Comparison of ENCODE assay signal across 10 cellular contexts in the genomic region with DNA sequence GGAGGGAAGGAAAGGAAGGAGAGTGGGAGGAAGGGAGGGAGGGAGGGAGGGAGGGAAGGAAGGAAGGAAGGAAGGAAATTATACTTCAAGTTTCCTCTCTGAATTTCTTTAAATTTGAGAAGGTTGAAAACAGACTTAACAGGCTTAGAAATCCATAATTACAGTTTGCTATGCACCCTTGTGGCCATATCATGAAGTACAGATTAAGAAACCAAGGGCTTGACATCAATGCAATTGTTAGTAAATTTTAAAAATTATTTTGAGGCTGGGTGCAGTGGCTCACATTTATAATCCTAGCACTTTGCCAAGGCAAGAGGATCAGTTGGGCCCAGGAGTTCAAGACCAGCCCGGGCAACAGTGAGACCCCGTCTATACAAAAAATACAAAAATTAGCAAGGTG. TPM values are rescaled to one million over a fixed set of nuclear protein-coding genes. Genes with fewer than 3 reads are reported as not detected.
DNase-seq lines count a peak whose midpoint lies in the region; ATAC-seq, FAIRE-seq and TF ChIP-seq lines count a peak whose summit lies in the region.
"Had no signal": no experiment of that assay in that cellular context is flagged by ENCODE, and none has a peak within 500 bp of the region (broad histone marks: within the 10 kb centered on the region; RNA-seq: fewer than 3 reads in every experiment).

No MANE protein-coding gene starts in this region.

- H3K4me2 ChIP-seq in IMR-90 (ENCODE audit: low read depth, low read length) (no peak overlapping the region), GM12878 (ENCODE audit: control insufficient read depth, insufficient read depth) (no peak overlapping the region)

- no peak overlapping the region for H3K27ac Mint-ChIP-seq in CD8-positive, alpha-beta T cell
- no peak overlapping the region for H3K27ac Mint-ChIP-seq in memory B cell

- no peak overlapping the region for H2BK20ac ChIP-seq in IMR-90 (ENCODE audit: low read depth, low read length)

- no peaks in the 10 kb centered on the region for H3K9me3 Mint-ChIP-seq in CD8-positive, alpha-beta T cell
- no peaks in the 10 kb centered on the region for H3K9me3 Mint-ChIP-seq in memory B cell

- H3K9me3 ChIP-seq in CD8-positive, alpha-beta T cell (ENCODE audit: low read length), result no peaks in the 10 kb centered on the region
- H3K9me3 ChIP-seq in IMR-90 (ENCODE audit: control insufficient read depth, insufficient read depth, low read length) (no peaks in the 10 kb centered on the region), GM12878 (replicated peaks; ENCODE audit: control insufficient read depth, insufficient read depth, low read length) (no peaks in the 10 kb centered on the region)

- no peak for TF ChIP-seq POLR2A in IMR-90 (IDR thresholded peaks at IDR 0.05; ENCODE audit: low read depth, low read length)
- no peak for TF ChIP-seq POLR2A in GM12878 (IDR thresholded peaks at IDR 0.05; ENCODE audit: low read depth, low read length)

- ATAC-seq in CD8-positive, alpha-beta T cell, result peak; percentile 64
- ATAC-seq in IMR-90 (ENCODE audit: low read depth) (peak; percentile 77), GM12878 (peak; percentile 72), memory B cell (ENCODE audit: low read depth) (peak; percentile 56)

- RAD21 ChIA-PET in GM12878 (lab: Charles Lee; ENCODE audit: unreplicated experiment), result no interaction called here

- no CpG with 5 or more reads among the region's 2 CpGs for WGBS in IMR-90 (ENCODE audit: extremely low coverage in 2 of 2, insufficient read length in 1 of 2), 2 experiments
- 98% methylated on average over 2 of the region's 2 CpGs for WGBS in GM12878 (ENCODE audit: insufficient coverage, insufficient replicate concordance, low lambda C conversion rate, missing lambda C conversion rate)

- BruUV-seq in IMR-90 (replicated peaks; lab: Mats Ljungman, UMichigan) (no TSS peak), GM12878 (replicated peaks; lab: Mats Ljungman, UMichigan) (no TSS peak)

- peaks cover 46% of the 10 kb centered on the region for H3K36me3 Mint-ChIP-seq in CD8-positive, alpha-beta T cell
- peaks cover 13% of the 10 kb centered on the region for H3K36me3 Mint-ChIP-seq in memory B cell

- no peak overlapping the region for H4K8ac ChIP-seq in IMR-90 (ENCODE audit: low read depth in 2 of 2, low read length in 2 of 2)

- no peak overlapping the region for H3K56ac ChIP-seq in IMR-90 (ENCODE audit: extremely low read depth, insufficient read depth, low read length)

- H2AK5ac ChIP-seq in IMR-90 (ENCODE audit: low read depth, low read length), result no peak overlapping the region

- H4K20me1 ChIP-seq in IMR-90 (ENCODE audit: insufficient read depth, low read length) (no peaks in the 10 kb centered on the region), GM12878 (ENCODE audit: control insufficient read depth, insufficient read depth) (no peaks in the 10 kb centered on the region)

- no peak for DNase-seq in CD8-positive, alpha-beta T cell
- DNase-seq in IMR-90 (peak; percentile 46), GM12878 (ENCODE audit: low read depth, low spot score) (no peak), memory B cell (ENCODE audit: low spot score in 2 of 2) (no peak), SK-N-DZ (ENCODE audit: low spot score) (no peak), SHP77 (lab: John Stamatoyannopoulos, UW) (no peak), NCI-H748 (lab: John Stamatoyannopoulos, UW; ENCODE audit: unreplicated experiment) (no peak)
- DNase-seq in activated CD8-positive, alpha-beta memory T cell treated with anti-CD3 and anti-CD28 coated beads, Interleukin-2, amount 50 U/mL, for 48 hours, result no peak
- DNase-seq: activated CD8-positive, alpha-beta memory T cell treated with anti-CD3 and anti-CD28 coated beads, Interleukin-2, amount 50 U/mL, for 4 hours; occipital lobe had no signal

- no peak overlapping the region for H2AK9ac ChIP-seq in IMR-90 (replicated peaks; ENCODE audit: low read depth, low read length, poor library complexity)

- no peak overlapping the region for H4K5ac ChIP-seq in IMR-90 (ENCODE audit: low read depth, low read length)

- H3K27me3 ChIP-seq in CD8-positive, alpha-beta T cell (ENCODE audit: insufficient read depth, low read length), result no peaks in the 10 kb centered on the region
- H3K27me3 ChIP-seq in IMR-90 (ENCODE audit: control insufficient read depth, insufficient read depth, low read length) (no peaks in the 10 kb centered on the region), GM12878 (replicated peaks in 1 of 2; ENCODE audit: control insufficient read depth in 2 of 2, insufficient read depth in 2 of 2, low read length in 1 of 2) (no peaks in the 10 kb centered on the region)

- dilution Hi-C loops in IMR-90 (cut with HindIII; ENCODE audit: low sequenced_read_pairs, unreplicated experiment), result no loop called here

- no peak overlapping the region for H2BK120ac ChIP-seq in IMR-90 (ENCODE audit: low read depth, low read length)

- no peak overlapping the region for H3K4ac ChIP-seq in IMR-90 (ENCODE audit: low read depth, low read length)

- H3K18ac ChIP-seq in IMR-90 (ENCODE audit: low read depth, low read length), result no peak overlapping the region

- in situ Hi-C loops in IMR-90 (cut with MboI; ENCODE audit: low sequenced_read_pairs), result no loop called here
- in situ Hi-C loops in GM12878 (cut with MboI), result no loop called here

- no peaks in the 10 kb centered on the region for H3K27me3 Mint-ChIP-seq in CD8-positive, alpha-beta T cell (ENCODE audit: low read depth)
- H3K27me3 Mint-ChIP-seq in memory B cell, result no peaks in the 10 kb centered on the region

- CTCF ChIA-PET in CD8-positive, alpha-beta T cell (lab: Charles Lee), result interaction anchor here (1.5 kb wide), 1 partner anchor 12 kb away, joined by 6 read pairs; no protein-coding TSS in a partner anchor
- CTCF ChIA-PET in IMR-90 (lab: Yijun Ruan, JAX), result no interaction called here
- CTCF ChIA-PET in GM12878 (lab: Yijun Ruan, JAX), result no interaction called here

- H3K4me1 Mint-ChIP-seq in CD8-positive, alpha-beta T cell (ENCODE audit: low read depth), result no peaks in the 10 kb centered on the region
- peaks cover 15% of the 10 kb centered on the region for H3K4me1 Mint-ChIP-seq in memory B cell

- H3K9me1 ChIP-seq in IMR-90 (ENCODE audit: insufficient read depth, low read length), result no peaks in the 10 kb centered on the region

- no peak overlapping the region for H4K91ac ChIP-seq in IMR-90 (ENCODE audit: insufficient read depth, low read depth, low read length)

- H2AFZ ChIP-seq in IMR-90 (replicated peaks; ENCODE audit: low read length, poor library complexity) (no peak overlapping the region), GM12878 (ENCODE audit: control insufficient read depth, low read depth, low read length) (no peak overlapping the region)

- no peak overlapping the region for H3K14ac ChIP-seq in IMR-90 (replicated peaks; ENCODE audit: low read depth, low read length)

- TF ChIP-seq CTCF in CD8-positive, alpha-beta T cell (IDR thresholded peaks at IDR 0.05), result peak; percentile 52
- TF ChIP-seq CTCF in IMR-90 (conservative IDR thresholded peaks at IDR 0.05; ENCODE audit: low read depth, low read length), result peak; percentile 55
- TF ChIP-seq CTCF in GM12878 (IDR thresholded peaks at IDR 0.05 in 2 of 3, conservative IDR thresholded peaks at IDR 0.05 in 1 of 3; ENCODE audit: control insufficient read depth in 2 of 3, extremely low read depth in 1 of 3, insufficient read depth in 1 of 3, low read depth in 3 of 3, low read length in 3 of 3), result peak; percentile 34 to 49 (median 43); a peak in 4 of 6 replicates

- H2BK15ac ChIP-seq in IMR-90 (ENCODE audit: low read depth, low read length), result no peak overlapping the region

- H3K79me1 ChIP-seq in IMR-90 (ENCODE audit: low read depth in 1 of 2, low read length in 2 of 2), result peaks cover 2 to 3% of the 10 kb centered on the region in 2 experiments; a peak in 2 of 4 replicates

- SMC1A ChIA-PET in GM12878 (lab: Charles Lee; ENCODE audit: uncharacterized antibody, unreplicated experiment), result interaction anchor here (1.0 kb wide), 1 partner anchor 14 kb away, joined by 4 read pairs; no protein-coding TSS in a partner anchor

- no peaks in the 10 kb centered on the region for H3K4me1 ChIP-seq in CD8-positive, alpha-beta T cell (ENCODE audit: insufficient read depth, low read length)
- H3K4me1 ChIP-seq in IMR-90 (ENCODE audit: control insufficient read depth, insufficient read depth, low read length) (no peaks in the 10 kb centered on the region), GM12878 (ENCODE audit: control insufficient read depth, insufficient read depth, low read length) (no peaks in the 10 kb centered on the region; the same call in 1 of the 2 replicates)

- H3K79me2 ChIP-seq in GM12878 (ENCODE audit: control insufficient read depth, insufficient read depth, low read length), result no peaks in the 10 kb centered on the region

- TF ChIP-seq EP300 in GM12878 (IDR thresholded peaks at IDR 0.05; ENCODE audit: borderline replicate concordance in 1 of 2, control insufficient read depth in 1 of 2, low read depth in 2 of 2, low read length in 2 of 2), result no peak

- no peak overlapping the region for H3K9ac ChIP-seq in IMR-90 (ENCODE audit: low read depth, low read length)
- H3K9ac ChIP-seq in GM12878 (ENCODE audit: control insufficient read depth, insufficient read depth, low read length), result no peak overlapping the region

- H3K27ac ChIP-seq in CD8-positive, alpha-beta T cell (ENCODE audit: low read depth, low read length), result no peak overlapping the region
- H3K27ac ChIP-seq in IMR-90 (ENCODE audit: insufficient read depth, low read length) (no peak overlapping the region), GM12878 (ENCODE audit: control insufficient read depth, insufficient read depth) (no peak overlapping the region)

- no peak overlapping the region for H3K4me3 ChIP-seq in CD8-positive, alpha-beta T cell (ENCODE audit: low read depth, low read length)
- H3K4me3 ChIP-seq in IMR-90 (ENCODE audit: insufficient read depth, low read depth, low read length), result no peak overlapping the region
- H3K4me3 ChIP-seq in GM12878, result no peak overlapping the region

- FAIRE-seq in GM12878 (lab: Jason Lieb, UNC), result peak; percentile 83

- no peak overlapping the region for H3K4me3 Mint-ChIP-seq in CD8-positive, alpha-beta T cell
- no peak overlapping the region for H3K4me3 Mint-ChIP-seq in memory B cell

- peak; percentile 42; the same call in 1 of the 2 replicates for TF ChIP-seq RAD21 in IMR-90 (IDR thresholded peaks at IDR 0.05; ENCODE audit: low read length)
- peak; percentile 29; the same call in 1 of the 2 replicates for TF ChIP-seq RAD21 in GM12878 (IDR thresholded peaks at IDR 0.05; ENCODE audit: insufficient read depth, low read depth, low read length)

- H3K36me3 ChIP-seq in CD8-positive, alpha-beta T cell (ENCODE audit: insufficient read depth, low read length), result peaks cover 19% of the 10 kb centered on the region
- H3K36me3 ChIP-seq in IMR-90 (ENCODE audit: control insufficient read depth, insufficient read depth, low read length) (peaks cover 23% of the 10 kb centered on the region), GM12878 (ENCODE audit: control insufficient read depth in 2 of 2, insufficient read depth in 2 of 2, low read length in 1 of 2) (peaks cover 4 to 23% of the 10 kb centered on the region in 2 experiments)

- intact Hi-C loops in CD8-positive, alpha-beta T cell (cut with DNase I, micrococcal nuclease), result no loop called here
- intact Hi-C loops in IMR-90 (cut with micrococcal nuclease), result loop anchor here (5.0 kb wide), 1 partner anchor 149 kb away; no protein-coding TSS in a partner anchor
- intact Hi-C loops in GM12878 (cut with micrococcal nuclease; ENCODE audit: unreplicated experiment), result no loop called here

- no peak overlapping the region for H2BK5ac ChIP-seq in IMR-90 (ENCODE audit: low read depth, low read length, poor library complexity, severe bottlenecking)

- no peak overlapping the region for H3K23ac ChIP-seq in IMR-90 (ENCODE audit: low read depth, low read length)

- POLR2A ChIA-PET in CD8-positive, alpha-beta T cell (lab: Charles Lee), result no interaction called here
- POLR2A ChIA-PET in IMR-90 (lab: Charles Lee; ENCODE audit: unreplicated experiment) (no interaction called here), GM12878 (lab: Charles Lee) (interaction anchor here (1.1 kb wide), 1 partner anchor 13 kb away, joined by 3 read pairs; no protein-coding TSS in a partner anchor)

RNA-seq across cellular contexts. Expression of a gene that starts 14.4 kb away (rescaled TPM):
- total RNA-seq in CD8-positive, alpha-beta T cell, result 10 to 100 TPM; 30.6 to 35.0 TPM
- total RNA-seq in IMR-90 (2012; rRNA removed) (5.9 and 30.0 TPM in 2 replicates), GM12878 (2014; rRNA removed) (59.2 and 73.2 TPM in 2 replicates), GM12878 (2014; rRNA removed; fragmentation: Illumina TruSeq; extraction: Trizol) (106 and 111 TPM in 2 replicates), GM12878 (2021) (92.8 and 98.6 TPM in 2 replicates)
- polyA plus RNA-seq in IMR-90 (2012; rRNA removed) (11.9 and 18.4 TPM in 2 replicates), GM12878 (2011; rRNA removed) (67.6 and 129 TPM in 2 replicates), GM12878 (2014; fragmentation: Illumina TruSeq; extraction: Trizol) (137 and 179 TPM in 2 replicates), GM12878 (2014; fragmentation: Nextera tagmentation; extraction: Ambion mirVana) (100 to 1,000 TPM; 142 to 250 TPM), GM12878 (2014; rRNA removed) (66.3 and 73.2 TPM in 2 replicates), GM12878 (2016; fragmentation: Nextera tagmentation; extraction: Ambion mirVana) (100 to 1,000 TPM; 240 to 243 TPM)
- 0.91 and 1.6 TPM in 2 replicates for polyA plus RNA-seq in IMR-90 (2012; cell fraction: cytosol; rRNA removed)
- 0.23 and 1.6 TPM in 2 replicates for polyA plus RNA-seq in IMR-90 (2012; cell fraction: nucleus; rRNA removed; ENCODE audit: low replicate concordance)
- 14.2 and 14.8 TPM in 2 replicates for total RNA-seq in GM12878 (2013; cell fraction: nucleolus; rRNA removed)
- 36.7 TPM for polyA plus RNA-seq in GM12878 (2011; ENCODE audit: low read depth)
- polyA plus RNA-seq in GM12878 (2011; cell fraction: cytosol; rRNA removed), result 13.3 and 15.5 TPM in 2 replicates
- polyA plus RNA-seq in GM12878 (2011; cell fraction: nucleus; rRNA removed), result 7.3 and 13.6 TPM in 2 replicates
- 74.4 and 94.2 TPM in 2 replicates for polyA plus RNA-seq in GM12878 (2012)
- 26.5 and 33.6 TPM in 2 replicates for polyA minus RNA-seq in GM12878 (2011; rRNA and poly(A)+ RNA removed)
- 25.5 and 28.5 TPM in 2 replicates for polyA minus RNA-seq in GM12878 (2011; cell fraction: cytosol; rRNA and poly(A)+ RNA removed)
- polyA minus RNA-seq in GM12878 (2011; cell fraction: nucleus; rRNA and poly(A)+ RNA removed), result 7.5 and 14.4 TPM in 2 replicates
- 113 and 124 TPM in 2 replicates for polyA plus RNA-seq in SK-N-DZ (2014; cell fraction: cytosol; rRNA removed)
- polyA plus RNA-seq in SK-N-DZ (2014; cell fraction: nucleus; rRNA removed), result 46.3 and 57.7 TPM in 2 replicates

RNA-seq across cellular contexts. Expression of a gene that starts 36.0 kb away (rescaled TPM):
- total RNA-seq in CD8-positive, alpha-beta T cell, result not detected
- not detected in 2 replicates for total RNA-seq in IMR-90 (2012; rRNA removed)
- polyA plus RNA-seq in IMR-90 (2012; rRNA removed), result not detected in 2 replicates
- polyA plus RNA-seq in IMR-90 (2012; cell fraction: cytosol; rRNA removed), result 0.02 TPM in 1 of 2 replicates, not detected in the other
- polyA plus RNA-seq in IMR-90 (2012; cell fraction: nucleus; rRNA removed; ENCODE audit: low replicate concordance), result 0.04 and 0.10 TPM in 2 replicates
- total RNA-seq in GM12878 (2013; cell fraction: nucleolus; rRNA removed), result not detected in 2 replicates
- not detected in 2 replicates for total RNA-seq in GM12878 (2014; rRNA removed)
- not detected in 2 replicates for total RNA-seq in GM12878 (2014; rRNA removed; fragmentation: Illumina TruSeq; extraction: Trizol)
- not detected in 2 replicates for total RNA-seq in GM12878 (2021)
- 0.28 TPM for polyA plus RNA-seq in GM12878 (2011; ENCODE audit: low read depth)
- polyA plus RNA-seq in GM12878 (2011; rRNA removed), result not detected in 2 replicates
- polyA plus RNA-seq in GM12878 (2011; cell fraction: cytosol; rRNA removed), result not detected in 2 replicates
- not detected in 2 replicates for polyA plus RNA-seq in GM12878 (2011; cell fraction: nucleus; rRNA removed)
- 0.29 and 0.69 TPM in 2 replicates for polyA plus RNA-seq in GM12878 (2012)
- not detected in 2 replicates for polyA plus RNA-seq in GM12878 (2014; fragmentation: Illumina TruSeq; extraction: Trizol)
- polyA plus RNA-seq in GM12878 (2014; fragmentation: Nextera tagmentation; extraction: Ambion mirVana), result under 1 TPM; 0.11 to 0.26 TPM
- polyA plus RNA-seq in GM12878 (2014; rRNA removed), result not detected in 2 replicates
- polyA plus RNA-seq in GM12878 (2016; fragmentation: Nextera tagmentation; extraction: Ambion mirVana), result under 1 TPM; 0.32 to 0.35 TPM
- not detected in 2 replicates for polyA minus RNA-seq in GM12878 (2011; rRNA and poly(A)+ RNA removed)
- not detected in 2 replicates for polyA minus RNA-seq in GM12878 (2011; cell fraction: cytosol; rRNA and poly(A)+ RNA removed)
- polyA minus RNA-seq in GM12878 (2011; cell fraction: nucleus; rRNA and poly(A)+ RNA removed), result not detected in 2 replicates
- polyA plus RNA-seq in SK-N-DZ (2014; cell fraction: cytosol; rRNA removed), result 39.9 and 40.7 TPM in 2 replicates
- 51.7 and 53.4 TPM in 2 replicates for polyA plus RNA-seq in SK-N-DZ (2014; cell fraction: nucleus; rRNA removed)

RNA-seq across cellular contexts. Expression of a gene that starts 47.3 kb away (rescaled TPM):
- total RNA-seq in CD8-positive, alpha-beta T cell, result 100 to 1,000 TPM; 124 to 134 TPM
- total RNA-seq in IMR-90 (2012; rRNA removed) (61.9 and 62.0 TPM in 2 replicates), GM12878 (2014; rRNA removed) (93.7 and 95.7 TPM in 2 replicates), GM12878 (2014; rRNA removed; fragmentation: Illumina TruSeq; extraction: Trizol) (79.4 and 79.7 TPM in 2 replicates), GM12878 (2021) (130 TPM in 2 replicates)
- polyA plus RNA-seq in IMR-90 (2012; rRNA removed) (92.1 and 94.2 TPM in 2 replicates), GM12878 (2011; rRNA removed) (95.5 and 116 TPM in 2 replicates), GM12878 (2014; fragmentation: Illumina TruSeq; extraction: Trizol) (83.0 and 106 TPM in 2 replicates), GM12878 (2014; fragmentation: Nextera tagmentation; extraction: Ambion mirVana) (10 to 100 TPM in 1 of 2 experiments, 1 to 10 TPM in 1; 6.7 to 13.5 TPM), GM12878 (2014; rRNA removed) (123 and 124 TPM in 2 replicates), GM12878 (2016; fragmentation: Nextera tagmentation; extraction: Ambion mirVana) (10 to 100 TPM; 37.0 to 40.3 TPM)
- polyA plus RNA-seq in IMR-90 (2012; cell fraction: cytosol; rRNA removed), result 83.6 and 113 TPM in 2 replicates
- polyA plus RNA-seq in IMR-90 (2012; cell fraction: nucleus; rRNA removed; ENCODE audit: low replicate concordance), result 78.3 and 108 TPM in 2 replicates
- total RNA-seq in GM12878 (2013; cell fraction: nucleolus; rRNA removed), result 83.3 and 89.3 TPM in 2 replicates
- polyA plus RNA-seq in GM12878 (2011; ENCODE audit: low read depth), result 60.5 TPM
- 135 and 141 TPM in 2 replicates for polyA plus RNA-seq in GM12878 (2011; cell fraction: cytosol; rRNA removed)
- 84.7 and 101 TPM in 2 replicates for polyA plus RNA-seq in GM12878 (2011; cell fraction: nucleus; rRNA removed)
- polyA plus RNA-seq in GM12878 (2012), result 92.8 and 97.7 TPM in 2 replicates
- 136 and 150 TPM in 2 replicates for polyA minus RNA-seq in GM12878 (2011; rRNA and poly(A)+ RNA removed)
- 34.7 and 35.0 TPM in 2 replicates for polyA minus RNA-seq in GM12878 (2011; cell fraction: cytosol; rRNA and poly(A)+ RNA removed)
- polyA minus RNA-seq in GM12878 (2011; cell fraction: nucleus; rRNA and poly(A)+ RNA removed), result 72.4 and 90.9 TPM in 2 replicates
- polyA plus RNA-seq in SK-N-DZ (2014; cell fraction: cytosol; rRNA removed), result 241 and 259 TPM in 2 replicates
- polyA plus RNA-seq in SK-N-DZ (2014; cell fraction: nucleus; rRNA removed), result 157 and 245 TPM in 2 replicates

RNA-seq across cellular contexts. Expression of a gene that starts 51.0 kb away (rescaled TPM):
- total RNA-seq in CD8-positive, alpha-beta T cell, result 1 to 10 TPM; 2.6 to 5.7 TPM
- total RNA-seq in IMR-90 (2012; rRNA removed) (30.3 and 33.5 TPM in 2 replicates), GM12878 (2014; rRNA removed) (19.8 and 24.6 TPM in 2 replicates), GM12878 (2014; rRNA removed; fragmentation: Illumina TruSeq; extraction: Trizol) (24.0 and 24.6 TPM in 2 replicates), GM12878 (2021) (13.5 and 16.7 TPM in 2 replicates)
- polyA plus RNA-seq in IMR-90 (2012; rRNA removed) (39.6 and 44.2 TPM in 2 replicates), GM12878 (2011; rRNA removed) (3.0 and 3.1 TPM in 2 replicates), GM12878 (2014; fragmentation: Illumina TruSeq; extraction: Trizol) (22.8 and 31.8 TPM in 2 replicates), GM12878 (2014; fragmentation: Nextera tagmentation; extraction: Ambion mirVana) (10 to 100 TPM; 80.3 to 87.7 TPM), GM12878 (2014; rRNA removed) (21.4 and 28.4 TPM in 2 replicates), GM12878 (2016; fragmentation: Nextera tagmentation; extraction: Ambion mirVana) (10 to 100 TPM; 32.7 to 33.0 TPM)
- 19.7 and 26.8 TPM in 2 replicates for polyA plus RNA-seq in IMR-90 (2012; cell fraction: cytosol; rRNA removed)
- 2.4 and 30.1 TPM in 2 replicates for polyA plus RNA-seq in IMR-90 (2012; cell fraction: nucleus; rRNA removed; ENCODE audit: low replicate concordance)
- total RNA-seq in GM12878 (2013; cell fraction: nucleolus; rRNA removed), result 1.5 and 2.6 TPM in 2 replicates
- polyA plus RNA-seq in GM12878 (2011; ENCODE audit: low read depth), result 58.2 TPM
- 1.8 and 2.5 TPM in 2 replicates for polyA plus RNA-seq in GM12878 (2011; cell fraction: cytosol; rRNA removed)
- polyA plus RNA-seq in GM12878 (2011; cell fraction: nucleus; rRNA removed), result 2.3 and 2.5 TPM in 2 replicates
- polyA plus RNA-seq in GM12878 (2012), result 16.8 and 23.1 TPM in 2 replicates
- 0.82 TPM in 1 of 2 replicates, not detected in the other for polyA minus RNA-seq in GM12878 (2011; rRNA and poly(A)+ RNA removed)
- polyA minus RNA-seq in GM12878 (2011; cell fraction: cytosol; rRNA and poly(A)+ RNA removed), result not detected in 2 replicates
- polyA minus RNA-seq in GM12878 (2011; cell fraction: nucleus; rRNA and poly(A)+ RNA removed), result 0.36 and 1.1 TPM in 2 replicates
- polyA plus RNA-seq in SK-N-DZ (2014; cell fraction: cytosol; rRNA removed), result 3.7 and 11.2 TPM in 2 replicates
- polyA plus RNA-seq in SK-N-DZ (2014; cell fraction: nucleus; rRNA removed), result 1.7 and 5.0 TPM in 2 replicates
